1 cellular context compared by ENCODE assay signal in genomic region chr9:77926314-77926959, GRCh38.
A peak's percentile ranks its signal among the peaks of the same experiment; 100 is the strongest.
TF ChIP-seq lines count a peak whose summit lies in the region.

No MANE protein-coding gene starts in this region.

TF ChIP-seq in SK-N-SH treated with all-trans-retinoic acid at 6 μM for 48 hours, 23 proteins besides CTCF, POLR2A, EP300 and RAD21 (continued from another document):
- TF ChIP-seq TSHZ2 (CRISPR knock-in tag; IDR thresholded peaks at IDR 0.05): no peak
- no peak for TF ChIP-seq ZNF565 (CRISPR knock-in tag; conservative IDR thresholded peaks at IDR 0.05; ENCODE audit: low read depth)
- TF ChIP-seq ARNTL (CRISPR knock-in tag; IDR thresholded peaks at IDR 0.05; ENCODE audit: borderline replicate concordance, low read depth): no peak
- peak; percentile 85 for TF ChIP-seq ISL1 (CRISPR knock-in tag; IDR thresholded peaks at IDR 0.05)
- TF ChIP-seq PPARA (CRISPR knock-in tag; IDR thresholded peaks at IDR 0.05; ENCODE audit: borderline replicate concordance): no peak
- peak; percentile 67; the same call in 1 of the 2 replicates for TF ChIP-seq POU6F1 (CRISPR knock-in tag; IDR thresholded peaks at IDR 0.05; ENCODE audit: borderline replicate concordance, low read depth)
- 0 out of 2 replicates have a peak, but pooled peaks have one; percentile 13 for TF ChIP-seq ZC3H10 (CRISPR knock-in tag; IDR thresholded peaks at IDR 0.05)
- TF ChIP-seq ZFP30 (CRISPR knock-in tag; IDR thresholded peaks at IDR 0.05): no peak
